In the genomic region with DNA sequence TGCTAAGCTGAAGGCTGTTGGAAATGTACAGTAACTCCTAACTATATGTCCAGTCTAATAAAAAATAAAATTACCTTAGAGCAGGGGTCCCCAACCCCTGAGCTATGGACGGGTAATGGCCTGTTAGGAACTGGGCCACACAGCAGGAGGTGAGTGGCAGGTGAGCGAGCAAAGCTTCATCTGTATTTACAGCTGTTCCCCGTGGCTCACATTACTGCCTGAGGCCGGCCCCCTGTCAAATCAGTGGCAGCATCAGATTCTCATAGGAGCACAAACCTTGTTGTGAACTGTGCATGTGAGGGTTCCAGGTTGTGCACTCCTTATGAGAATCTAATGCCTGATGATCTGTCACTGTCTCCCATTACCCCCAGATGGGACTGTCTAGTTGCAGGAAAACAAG, we compare ENCODE assay signal across 20 cellular contexts.
"Had no signal": no experiment of that assay in that cellular context is flagged by ENCODE, and none has a peak within 500 bp of the region (broad histone marks: within the 10 kb centered on the region; RNA-seq: fewer than 3 reads in every experiment).

No MANE protein-coding gene starts in this region.

- H3K4me3 Mint-ChIP-seq: dendritic cell treated with granulocyte-macrophage colony-stimulating factor and Interleukin-4, amounts not matched to agents 40 ng/mL and 50 ng/mL, for 4 days; memory B cell; mesothelial cell of epicardium; natural killer cell; neural crest cell; type B pancreatic cell had no signal

- H3K27ac ChIP-seq: hepatocyte, left ventricle myocardium inferior, lower lobe of right lung, skin epidermis, suprapubic skin, thyroid gland had no signal

- H3K27ac Mint-ChIP-seq: dendritic cell treated with granulocyte-macrophage colony-stimulating factor and Interleukin-4, amounts not matched to agents 40 ng/mL and 50 ng/mL, for 4 days; mesothelial cell of epicardium; natural killer cell; type B pancreatic cell had no signal

- ATAC-seq: left cardiac atrium; lower lobe of right lung; natural killer cell; sciatic nerve; stimulated activated naive CD8-positive, alpha-beta T cell treated with anti-CD3 and anti-CD28 coated beads, Interleukin-15, Interleukin-2, amounts not matched to agents 100 U/mL and 50 U/mL, for 24 hours had no signal

- H3K27me3 ChIP-seq: hepatocyte, suprapubic skin, thyroid gland had no signal

- H3K4me1 ChIP-seq: left ventricle myocardium inferior, lower lobe of right lung, suprapubic skin, thyroid gland had no signal

- H3K36me3 ChIP-seq: left ventricle myocardium inferior, lower lobe of right lung, suprapubic skin, thyroid gland had no signal

- DNase-seq: erythroblast; foreskin melanocyte; head of caudate nucleus; kidney; left cardiac atrium; left ventricle myocardium inferior; lower lobe of right lung; natural killer cell; posterior cingulate gyrus; stimulated activated naive CD8-positive, alpha-beta T cell treated with anti-CD3 and anti-CD28 coated beads, Interleukin-15, Interleukin-2, amounts not matched to agents 100 U/mL and 50 U/mL, for 24 hours; thyroid gland had no signal

- H3K27me3 Mint-ChIP-seq: dendritic cell treated with granulocyte-macrophage colony-stimulating factor and Interleukin-4, amounts not matched to agents 40 ng/mL and 50 ng/mL, for 4 days; memory B cell; type B pancreatic cell had no signal

- H3K36me3 Mint-ChIP-seq: memory B cell, mesothelial cell of epicardium, natural killer cell, type B pancreatic cell had no signal

- H3K9me3 Mint-ChIP-seq: dendritic cell treated with granulocyte-macrophage colony-stimulating factor and Interleukin-4, amounts not matched to agents 40 ng/mL and 50 ng/mL, for 4 days; memory B cell; mesothelial cell of epicardium; natural killer cell; type B pancreatic cell had no signal

- H3K4me3 ChIP-seq: hepatocyte, left ventricle myocardium inferior, lower lobe of right lung, skin epidermis, suprapubic skin, thyroid gland had no signal

- H3K9me3 ChIP-seq: left ventricle myocardium inferior, lower lobe of right lung, suprapubic skin, thyroid gland had no signal

- H3K4me1 Mint-ChIP-seq: mesothelial cell of epicardium, natural killer cell had no signal
